ENCODE assay signal across 1 cellular context in genomic region chr2:206799083-206799482, GRCh38.
TF ChIP-seq lines count a peak whose summit lies in the region.

No MANE protein-coding gene starts in this region.

TF ChIP-seq in H1, 55 proteins besides CTCF, POLR2A, EP300 and RAD21:
- no peak for TF ChIP-seq CTBP2 (IDR thresholded peaks at IDR 0.05; ENCODE audit: borderline replicate concordance, insufficient read depth, insufficient read length, low read length)
TF ChIP-seq in H1: peak in this region for 0.
